ENCODE assay signal across 22 cellular contexts in genomic region chr14:35952584-35952983, GRCh38.
"Had no signal": no experiment of that assay in that cellular context is flagged by ENCODE, and none has a peak within 500 bp of the region (broad histone marks: within the 10 kb centered on the region; RNA-seq: fewer than 3 reads in every experiment).

No MANE protein-coding gene starts in this region.

- ATAC-seq: Panc1, PC-3 had no signal

- H3K4me3 ChIP-seq: MG63 had no signal

- H3K36me3 ChIP-seq: MG63 had no signal

- H3K27me3 ChIP-seq: MG63 had no signal

- H3K9ac ChIP-seq: SK-N-SH had no signal

- H3K4me2 ChIP-seq: SK-N-SH had no signal

- H3K9me3 ChIP-seq: MG63, SK-N-SH had no signal

- DNase-seq: Karpas-422; KBM-7; MG63; NCI-H1092; NCI-H1105 treated with DMSO at 0.1 percent for 48 hours; NCI-H1417 treated with DMSO at 0.1 percent for 48 hours; NCI-H146; NCI-H1694 treated with DMSO at 0.1 percent for 48 hours; NCI-H1930; NCI-H2081; NCI-H2107; NCI-H2227 treated with DMSO at 0.1 percent for 48 hours; NCI-H524; NCI-H526 treated with DMSO at 0.1 percent for 48 hours; NCI-H748 treated with DMSO at 0.1 percent for 48 hours; NK-92 treated with Interleukin-12 subunit alpha and Interleukin-12 subunit beta, amount 100 ng/mL, for 24 hours; PC-3; SHP77; SK-N-SH had no signal

- H3K27ac ChIP-seq: HL-60, RWPE1 had no signal
